Comparison of ENCODE assay signal across 8 cellular contexts in the genomic region with DNA sequence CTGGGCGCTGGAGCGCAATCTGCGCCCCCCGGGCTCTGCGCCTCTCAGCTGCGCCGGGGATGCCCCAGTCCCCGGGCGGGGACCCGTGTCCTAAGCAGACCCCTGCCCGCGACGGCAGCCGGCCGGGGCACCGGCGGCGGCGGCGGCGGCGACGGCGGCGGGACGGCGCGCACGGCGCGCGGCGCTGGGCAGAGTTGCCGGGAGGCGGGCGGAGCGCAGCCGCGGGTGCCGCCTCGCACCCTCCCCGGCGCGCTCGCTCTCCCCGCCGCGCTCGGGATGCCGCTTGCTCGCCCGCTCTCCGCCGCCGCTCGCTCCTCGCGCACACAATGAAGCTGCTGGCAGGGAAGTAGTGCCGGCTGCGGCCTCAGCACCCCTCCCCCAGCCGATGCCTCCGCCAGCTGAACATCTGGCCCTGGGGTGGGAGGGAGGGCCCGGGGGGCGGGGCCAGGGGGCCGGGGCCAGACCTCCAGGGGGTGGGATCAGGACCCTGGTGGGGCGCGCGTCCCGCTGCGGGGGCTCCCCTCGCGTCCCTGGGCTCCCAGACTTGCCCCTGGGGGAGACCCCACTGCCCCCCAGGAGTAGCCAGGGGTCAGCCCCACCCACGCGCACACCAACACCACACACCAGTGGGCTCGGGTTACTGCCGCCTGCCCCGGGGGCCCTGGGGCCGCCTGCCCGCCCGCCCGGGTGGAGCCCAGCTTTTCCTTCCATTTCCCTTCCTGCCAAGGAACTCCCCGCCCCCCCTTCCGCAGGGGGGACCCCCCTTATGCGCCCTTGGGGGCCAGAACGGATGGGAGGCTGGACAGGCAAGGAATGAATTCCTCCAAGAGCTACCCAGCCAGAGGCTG. TPM values are rescaled to one million over a fixed set of nuclear protein-coding genes. Genes with fewer than 3 reads are reported as not detected.
A peak's percentile ranks its signal among the peaks of the same experiment; 100 is the strongest.
DNase-seq lines count a peak whose midpoint lies in the region; ATAC-seq and TF ChIP-seq lines count a peak whose summit lies in the region.

A gene (minus strand): TSS at position 328 of the 848 bp plus-strand sequence. CDS start 708 bp downstream, outside the sequence.

- no peaks in the 10 kb centered on the region for H3K27me3 ChIP-seq in CD8-positive, alpha-beta memory T cell (ENCODE audit: insufficient read depth, low read length, poor library complexity, severe bottlenecking)

- peaks cover 0 to 1% of the 10 kb centered on the region in 2 donors for H3K27me3 Mint-ChIP-seq in CD8-positive, alpha-beta memory T cell
- H3K27me3 Mint-ChIP-seq in activated CD8-positive, alpha-beta T cell treated with anti-CD3 and anti-CD28 coated beads for 36 hours, result no peaks in the 10 kb centered on the region
- no peaks in the 10 kb centered on the region for H3K27me3 Mint-ChIP-seq in effector memory CD8-positive, alpha-beta T cell

- intact Hi-C loops in activated CD8-positive, alpha-beta T cell treated with anti-CD3 and anti-CD28 coated beads for 36 hours (cut with micrococcal nuclease), result no loop called here

- POLR2A ChIA-PET in CD8-positive, alpha-beta memory T cell (lab: Charles Lee), result interaction anchor here (0.6 kb wide), 2 partner anchors 235 to 1243 kb away, joined by 3 to 4 read pairs; no protein-coding TSS in a partner anchor
- POLR2A ChIA-PET in activated CD8-positive, alpha-beta T cell treated with anti-CD3 and anti-CD28 coated beads for 36 hours (lab: Charles Lee), result interaction anchor here (0.7 to 1.0 kb wide), 4 partner anchors 10 to 79 kb away, joined by 3 to 5 read pairs (median 4); a partner anchor contains a TSS

- no peaks in the 10 kb centered on the region for H3K9me3 Mint-ChIP-seq in CD8-positive, alpha-beta memory T cell
- H3K9me3 Mint-ChIP-seq in activated CD8-positive, alpha-beta T cell treated with anti-CD3 and anti-CD28 coated beads for 36 hours, result no peaks in the 10 kb centered on the region
- no peaks in the 10 kb centered on the region for H3K9me3 Mint-ChIP-seq in effector memory CD8-positive, alpha-beta T cell

- peaks cover 0 to 2% (median 0%) of the 10 kb centered on the region in 3 donors for H3K36me3 Mint-ChIP-seq in CD8-positive, alpha-beta memory T cell
- H3K36me3 Mint-ChIP-seq in activated CD8-positive, alpha-beta T cell treated with anti-CD3 and anti-CD28 coated beads for 36 hours (ENCODE audit: low read depth), result no peaks in the 10 kb centered on the region
- H3K36me3 Mint-ChIP-seq in effector memory CD8-positive, alpha-beta T cell (ENCODE audit: insufficient read depth), result no peaks in the 10 kb centered on the region

- CTCF ChIA-PET in CD8-positive, alpha-beta memory T cell (lab: Charles Lee), result interaction anchor here (1.0 to 1.9 kb wide), 4 partner anchors 29 to 80 kb away, joined by 3 to 16 read pairs (median 5); a partner anchor contains a TSS
- CTCF ChIA-PET in activated CD8-positive, alpha-beta T cell treated with anti-CD3 and anti-CD28 coated beads for 36 hours (lab: Charles Lee), result interaction anchor here (1.0 to 1.9 kb wide), 10 partner anchors 11 to 149 kb away, joined by 3 to 11 read pairs (median 4); a partner anchor contains a TSS

- peak within 1 kb of the TSS; percentile 69 for H3K4me3 ChIP-seq in CD8-positive, alpha-beta memory T cell (ENCODE audit: low read length)

- no peaks in the 10 kb centered on the region for H3K9me3 ChIP-seq in CD8-positive, alpha-beta memory T cell (ENCODE audit: low read length)

- H3K4me3 Mint-ChIP-seq in CD8-positive, alpha-beta memory T cell, result peak within 1 kb of the TSS; percentile 78 to 89 (median 83)
- H3K4me3 Mint-ChIP-seq in activated CD8-positive, alpha-beta T cell treated with anti-CD3 and anti-CD28 coated beads for 36 hours, result peak within 1 kb of the TSS; percentile 76
- peak within 1 kb of the TSS; percentile 80 to 86 for H3K4me3 Mint-ChIP-seq in effector memory CD8-positive, alpha-beta T cell

- peak; percentile 45 for ATAC-seq in HG03280 (IDR thresholded peaks at IDR 0.05; ENCODE audit: unreplicated experiment)
- ATAC-seq in activated CD8-positive, alpha-beta T cell treated with anti-CD3 and anti-CD28 coated beads for 36 hours, result peak; percentile 69
- peak; percentile 74 for ATAC-seq in effector memory CD8-positive, alpha-beta T cell (replicated peaks)
- ATAC-seq in GM21825 (IDR thresholded peaks at IDR 0.05; ENCODE audit: unreplicated experiment), result no peak

- H3K4me1 ChIP-seq in CD8-positive, alpha-beta memory T cell (ENCODE audit: insufficient read depth, low read length), result peaks cover 27% of the 10 kb centered on the region

- peak within 1 kb of the TSS in 3 of 8 donors; percentile 56 to 72 (median 60) for H3K27ac Mint-ChIP-seq in CD8-positive, alpha-beta memory T cell
- no peak within 1 kb of the TSS for H3K27ac Mint-ChIP-seq in activated CD8-positive, alpha-beta T cell treated with anti-CD3 and anti-CD28 coated beads for 36 hours
- peak within 1 kb of the TSS; percentile 46 to 56 for H3K27ac Mint-ChIP-seq in effector memory CD8-positive, alpha-beta T cell

- no peaks in the 10 kb centered on the region for H3K36me3 ChIP-seq in CD8-positive, alpha-beta memory T cell (ENCODE audit: insufficient read depth, low read length)

- H3K27ac ChIP-seq in CD8-positive, alpha-beta memory T cell (ENCODE audit: low read depth, low read length), result no peak within 1 kb of the TSS

- TF ChIP-seq CTCF in activated CD8-positive, alpha-beta T cell treated with anti-CD3 and anti-CD28 coated beads for 36 hours (IDR thresholded peaks at IDR 0.05), result no peak

- DNase-seq in CD8-positive, alpha-beta memory T cell, result peak; percentile 28 to 69 (median 44)
- peak; percentile 92 for DNase-seq in NCI-H748 (lab: John Stamatoyannopoulos, UW; ENCODE audit: unreplicated experiment)
- DNase-seq in activated CD8-positive, alpha-beta T cell treated with anti-CD3 and anti-CD28 coated beads for 36 hours, result peak; percentile 76
- peak; percentile 43 to 47 (median 43) for DNase-seq in effector memory CD8-positive, alpha-beta T cell
- peak; percentile 80 for DNase-seq in medulla oblongata (ENCODE audit: extremely low spot score)
- DNase-seq in stimulated activated CD4-positive, alpha-beta T cell treated with anti-CD3 and anti-CD28 coated beads, TNF-alpha, amount 100 ng/mL, for 4 hours (ENCODE audit: low read depth in 3 of 3), result peak; percentile 34 to 50 (median 47)

- H3K4me1 Mint-ChIP-seq in CD8-positive, alpha-beta memory T cell, result peaks cover 8 to 26% (median 11%) of the 10 kb centered on the region in 3 donors
- peaks cover 14% of the 10 kb centered on the region for H3K4me1 Mint-ChIP-seq in activated CD8-positive, alpha-beta T cell treated with anti-CD3 and anti-CD28 coated beads for 36 hours (ENCODE audit: low read depth)
- H3K4me1 Mint-ChIP-seq in effector memory CD8-positive, alpha-beta T cell (ENCODE audit: low read depth in 2 of 2), result peaks cover 11 to 23% of the 10 kb centered on the region in 2 donors

RNA-seq across cellular contexts. Expression of the gene that starts here (rescaled TPM):
- total RNA-seq in CD8-positive, alpha-beta memory T cell, result under 1 TPM; 0.11 to 0.13 TPM
- not detected for polyA plus RNA-seq in CD8-positive, alpha-beta memory T cell
- 1 to 10 TPM in 1 of 2 experiments, under 1 TPM in 1; 0.61 to 2.1 TPM for total RNA-seq in activated CD8-positive, alpha-beta T cell treated with anti-CD3 and anti-CD28 coated beads for 36 hours

Comparison
In these comparisons a context has a peak if more than half of its experiments do, and no peak if none do; other contexts are left out.
1. Peak in DNase-seq and H3K4me3 ChIP-seq in CD8-positive, alpha-beta memory T cell; RNA of the gene not detected or under 1 TPM.